In genomic region chr20:11296951-11297350, GRCh38 we compare ENCODE assay signal across 22 cellular contexts.
DNase-seq lines count a peak whose midpoint lies in the region; ATAC-seq and TF ChIP-seq lines count a peak whose summit lies in the region.
"Had no signal": no experiment of that assay in that cellular context is flagged by ENCODE, and none has a peak within 500 bp of the region (broad histone marks: within the 10 kb centered on the region; RNA-seq: fewer than 3 reads in every experiment).

No MANE protein-coding gene starts in this region.

- H4K91ac ChIP-seq in IMR-90 (ENCODE audit: insufficient read depth, low read depth, low read length), result no peak overlapping the region

- H3K9me3 ChIP-seq in IMR-90 (ENCODE audit: control insufficient read depth, insufficient read depth, low read length) (no peaks in the 10 kb centered on the region), adipocyte (ENCODE audit: control insufficient read depth, low read length) (no peaks in the 10 kb centered on the region), neural progenitor cell (ENCODE audit: low read depth) (no peaks in the 10 kb centered on the region)
- H3K9me3 ChIP-seq: SJSA1 had no signal

- no peak overlapping the region for H2AFZ ChIP-seq in IMR-90 (replicated peaks; ENCODE audit: low read length, poor library complexity)
- H2AFZ ChIP-seq in neural progenitor cell (replicated peaks), result no peak overlapping the region

- TF ChIP-seq RAD21 in IMR-90 (IDR thresholded peaks at IDR 0.05; ENCODE audit: low read length), result no peak

- peaks cover 2% of the 10 kb centered on the region for H3K27me3 Mint-ChIP-seq in neural progenitor cell (ENCODE audit: insufficient read depth, low read depth)
- H3K27me3 Mint-ChIP-seq: CD8-positive, alpha-beta memory T cell; IgD-negative memory B cell had no signal

- no peaks in the 10 kb centered on the region for H3K79me1 ChIP-seq in IMR-90 (ENCODE audit: low read depth in 1 of 2, low read length in 2 of 2)

- no peak for TF ChIP-seq POLR2A in IMR-90 (IDR thresholded peaks at IDR 0.05; ENCODE audit: low read depth, low read length)

- no peak overlapping the region for H3K18ac ChIP-seq in IMR-90 (ENCODE audit: low read depth, low read length)

- ATAC-seq in IMR-90 (ENCODE audit: low read depth) (no peak), HG03175 (IDR thresholded peaks at IDR 0.05; ENCODE audit: unreplicated experiment) (no peak)
- ATAC-seq: Panc1 had no signal

- H3K4me1 ChIP-seq in IMR-90 (ENCODE audit: control insufficient read depth, insufficient read depth, low read length) (peaks cover 3% of the 10 kb centered on the region), adipocyte (ENCODE audit: control insufficient read depth, insufficient read depth, low read length) (no peaks in the 10 kb centered on the region), neural progenitor cell (peaks cover 27% of the 10 kb centered on the region)

- POLR2A ChIA-PET in IMR-90 (lab: Charles Lee; ENCODE audit: unreplicated experiment), result no interaction called here

- in situ Hi-C loops in IMR-90 (cut with MboI; ENCODE audit: low sequenced_read_pairs), result no loop called here

- no peak overlapping the region for H2BK5ac ChIP-seq in IMR-90 (ENCODE audit: low read depth, low read length, poor library complexity, severe bottlenecking)

- no peaks in the 10 kb centered on the region for H4K20me1 ChIP-seq in IMR-90 (ENCODE audit: insufficient read depth, low read length)
- H4K20me1 ChIP-seq in neural progenitor cell (ENCODE audit: low read depth), result no peaks in the 10 kb centered on the region

- H3K23ac ChIP-seq in IMR-90 (ENCODE audit: low read depth, low read length), result no peak overlapping the region

- no peak overlapping the region for H3K27ac ChIP-seq in IMR-90 (ENCODE audit: insufficient read depth, low read length)
- H3K27ac ChIP-seq in epithelial cell of prostate, result peak overlapping the region; percentile 33
- no peak overlapping the region for H3K27ac ChIP-seq in neural progenitor cell
- H3K27ac ChIP-seq: HL-60, SJSA1 had no signal

- H4K5ac ChIP-seq in IMR-90 (ENCODE audit: low read depth, low read length), result no peak overlapping the region

- no peak overlapping the region for H2AK5ac ChIP-seq in IMR-90 (ENCODE audit: low read depth, low read length)

- no peaks in the 10 kb centered on the region for H3K36me3 Mint-ChIP-seq in neural progenitor cell
- H3K36me3 Mint-ChIP-seq: CD8-positive, alpha-beta memory T cell; IgD-negative memory B cell had no signal

- H3K27me3 ChIP-seq in IMR-90 (ENCODE audit: control insufficient read depth, insufficient read depth, low read length) (no peaks in the 10 kb centered on the region; the same call in 1 of the 2 replicates), adipocyte (replicated peaks; ENCODE audit: control insufficient read depth, insufficient read depth, low read length) (no peaks in the 10 kb centered on the region), neural progenitor cell (no peaks in the 10 kb centered on the region)
- H3K27me3 ChIP-seq: SJSA1 had no signal

- peaks cover 9% of the 10 kb centered on the region for H3F3A ChIP-seq in neural progenitor cell (ENCODE audit: low read depth)

- dilution Hi-C loops in IMR-90 (cut with HindIII; ENCODE audit: low sequenced_read_pairs, unreplicated experiment), result no loop called here

- no peak overlapping the region for H3K4ac ChIP-seq in IMR-90 (ENCODE audit: low read depth, low read length)

- H2AK9ac ChIP-seq in IMR-90 (replicated peaks; ENCODE audit: low read depth, low read length, poor library complexity), result no peak overlapping the region

- peaks cover 5% of the 10 kb centered on the region; the same call in 1 of the 2 replicates for H3K9me1 ChIP-seq in IMR-90 (ENCODE audit: insufficient read depth, low read length)

- H4K8ac ChIP-seq in IMR-90 (ENCODE audit: low read depth in 2 of 2, low read length in 2 of 2), result no peak overlapping the region

- TF ChIP-seq CTCF in IMR-90 (conservative IDR thresholded peaks at IDR 0.05; ENCODE audit: low read depth, low read length) (no peak), neural progenitor cell (IDR thresholded peaks at IDR 0.05) (no peak)

- no peaks in the 10 kb centered on the region for H3K79me2 ChIP-seq in neural progenitor cell (ENCODE audit: low read depth)

- no peak overlapping the region for H3K4me3 ChIP-seq in IMR-90 (ENCODE audit: insufficient read depth, low read depth, low read length)
- no peak overlapping the region for H3K4me3 ChIP-seq in adipocyte (ENCODE audit: low read length)
- no peak overlapping the region for H3K4me3 ChIP-seq in neural progenitor cell
- H3K4me3 ChIP-seq: SJSA1 had no signal

- CTCF ChIA-PET in IMR-90 (lab: Yijun Ruan, JAX), result no interaction called here

- H3K9ac ChIP-seq in IMR-90 (ENCODE audit: low read depth, low read length), result no peak overlapping the region
- no peak overlapping the region for H3K9ac ChIP-seq in adipocyte (ENCODE audit: low read length)
- H3K9ac ChIP-seq in neural progenitor cell, result no peak overlapping the region

- no TSS peak for BruUV-seq in IMR-90 (replicated peaks; lab: Mats Ljungman, UMichigan)

- H3K4me1 Mint-ChIP-seq in neural progenitor cell, result peaks cover 6% of the 10 kb centered on the region
- H3K4me1 Mint-ChIP-seq: CD8-positive, alpha-beta memory T cell; IgD-negative memory B cell had no signal

- no peak overlapping the region for H3K4me3 Mint-ChIP-seq in neural progenitor cell
- H3K4me3 Mint-ChIP-seq: CD8-positive, alpha-beta memory T cell; HFFc6; IgD-negative memory B cell had no signal

- H3K4me2 ChIP-seq in IMR-90 (ENCODE audit: low read depth, low read length), result no peak overlapping the region
- peak overlapping the region; percentile 32 for H3K4me2 ChIP-seq in neural progenitor cell

- no peak overlapping the region for H3K27ac Mint-ChIP-seq in neural progenitor cell
- H3K27ac Mint-ChIP-seq: HFFc6, IgD-negative memory B cell had no signal

- no peak overlapping the region for H2BK20ac ChIP-seq in IMR-90 (ENCODE audit: low read depth, low read length)

- no peaks in the 10 kb centered on the region for H3K36me3 ChIP-seq in IMR-90 (ENCODE audit: control insufficient read depth, insufficient read depth, low read length)
- no peaks in the 10 kb centered on the region for H3K36me3 ChIP-seq in adipocyte (ENCODE audit: control insufficient read depth, insufficient read depth, low read length, severe bottlenecking)
- no peaks in the 10 kb centered on the region for H3K36me3 ChIP-seq in neural progenitor cell
- H3K36me3 ChIP-seq: SJSA1 had no signal

- peaks cover 7% of the 10 kb centered on the region for H3K9me3 Mint-ChIP-seq in neural progenitor cell
- H3K9me3 Mint-ChIP-seq: HFFc6 had no signal

- intact Hi-C loops in IMR-90 (cut with micrococcal nuclease), result no loop called here

- H3K14ac ChIP-seq in IMR-90 (replicated peaks; ENCODE audit: low read depth, low read length), result 0 out of 2 replicates have a peak overlapping the region, but pooled peaks have one; percentile 29

- H2BK15ac ChIP-seq in IMR-90 (ENCODE audit: low read depth, low read length), result no peak overlapping the region

- DNase-seq in IMR-90 (peak; percentile 13), adipocyte (ENCODE audit: low read depth) (peak; percentile 13), epithelial cell of prostate (ENCODE audit: low read depth, low spot score) (no peak), neural progenitor cell (ENCODE audit: low spot score) (peak; percentile 65), DMS153 treated with DMSO at 0.1 percent for 48 hours (lab: John Stamatoyannopoulos, UW; ENCODE audit: unreplicated experiment) (no peak), NCI-H524 treated with DMSO at 0.1 percent for 48 hours (lab: John Stamatoyannopoulos, UW) (no peak)
- DNase-seq in effector CD8-positive, alpha-beta T cell (lab: John Stamatoyannopoulos, UW), result no peak
- DNase-seq: C1 segment of cervical spinal cord; CD8-positive, alpha-beta memory T cell; DMS79; HFFc6; Kasumi-1; MM.1S; NCI-H1092; NCI-H146; NCI-H2029 treated with DMSO at 0.1 percent for 48 hours; NCI-H774 had no signal

- no peak overlapping the region for H3K56ac ChIP-seq in IMR-90 (ENCODE audit: extremely low read depth, insufficient read depth, low read length)

- H2BK120ac ChIP-seq in IMR-90 (ENCODE audit: low read depth, low read length), result no peak overlapping the region

TF ChIP-seq in IMR-90, 13 proteins besides CTCF, POLR2A, EP300 and RAD21:
- TF ChIP-seq CEBPB (IDR thresholded peaks at IDR 0.05; ENCODE audit: low read depth, low read length) (peak; percentile 38), MXI1 (IDR thresholded peaks at IDR 0.05; ENCODE audit: borderline replicate concordance, low read depth, low read length) (no peak), FOS (IDR thresholded peaks at IDR 0.05; ENCODE audit: low read depth, low read length) (no peak), CHD1 (IDR thresholded peaks at IDR 0.05; ENCODE audit: low read depth, low read length) (no peak), ELK1 (IDR thresholded peaks at IDR 0.05; ENCODE audit: borderline replicate concordance, low read depth, low read length) (no peak)

Comparison
In these comparisons a context has a peak if more than half of its experiments do, and no peak if none do; other contexts are left out.
1. DNase-seq: peak in IMR-90 (single experiment), adipocyte (single experiment) and neural progenitor cell (single experiment); none in epithelial cell of prostate (single experiment), effector CD8-positive, alpha-beta T cell (single experiment), DMS153 treated with DMSO at 0.1 percent for 48 hours (single experiment) and NCI-H524 treated with DMSO at 0.1 percent for 48 hours (single experiment).